In the genomic region with DNA sequence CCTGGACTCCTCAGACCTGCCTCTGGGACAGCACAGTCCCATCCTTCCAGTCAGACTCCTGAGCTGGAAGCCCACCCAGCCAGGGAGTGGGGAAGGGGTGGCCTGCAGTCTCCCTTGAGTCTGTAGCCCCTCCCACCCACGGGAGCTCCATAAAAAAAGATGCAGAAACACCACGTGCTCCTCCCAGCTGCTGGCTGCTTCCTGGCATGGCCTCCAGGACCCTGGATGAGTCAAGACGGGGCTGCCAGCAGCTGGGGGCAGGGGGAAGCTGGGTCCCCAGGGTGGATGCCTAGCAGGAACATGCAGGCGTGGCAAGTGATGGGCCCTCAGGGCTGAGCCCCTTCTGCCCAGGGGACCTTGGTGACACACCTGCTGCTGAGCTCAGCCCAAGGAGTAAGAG, we compare ENCODE assay signal across 8 cellular contexts.
DNase-seq lines count a peak whose midpoint lies in the region; ATAC-seq, FAIRE-seq and TF ChIP-seq lines count a peak whose summit lies in the region.
"Not testable (repeated sequence)": the region's sequence is repeated elsewhere in the genome, so short reads cannot be mapped to it uniquely, and the experiment has no call there.

No MANE protein-coding gene starts in this region.

- not testable (repeated sequence) for H3K9ac ChIP-seq in HepG2 (ENCODE audit: insufficient read depth, low read depth, low read length)

- TF ChIP-seq POLR2A in HepG2 (IDR thresholded peaks at IDR 0.05; ENCODE audit: insufficient read depth in 1 of 2, low read depth in 2 of 2, low read length in 2 of 2) = not testable (repeated sequence)

- intact Hi-C loops in HepG2 (cut with micrococcal nuclease; ENCODE audit: unreplicated experiment) = not testable (repeated sequence)

- TF ChIP-seq RAD21 in HepG2 (CRISPR knock-in tag; IDR thresholded peaks at IDR 0.05) = not testable (repeated sequence)

- not testable (repeated sequence) for TF ChIP-seq EP300 in HepG2 (IDR thresholded peaks at IDR 0.05; ENCODE audit: low read depth in 2 of 2, low read length in 2 of 2); HepG2 (CRISPR knock-in tag; IDR thresholded peaks at IDR 0.05; ENCODE audit: borderline replicate concordance)

- not testable (repeated sequence) for TF ChIP-seq CTCF in BE2C (IDR thresholded peaks at IDR 0.05; ENCODE audit: low read depth, low read length); astrocyte of the spinal cord (IDR thresholded peaks at IDR 0.05; ENCODE audit: low read depth, low read length); fibroblast of mammary gland (conservative IDR thresholded peaks at IDR 0.05; ENCODE audit: control insufficient read depth, insufficient read depth, low read depth, low read length); HepG2 (CRISPR knock-in tag; IDR thresholded peaks at IDR 0.05)

- not testable (repeated sequence) for H4K20me1 ChIP-seq in HepG2 (ENCODE audit: insufficient read depth, low read length)

- not testable (repeated sequence) for H3K27me3 ChIP-seq in BE2C; HepG2 (ENCODE audit: control insufficient read depth in 1 of 2, insufficient read depth in 2 of 2, low read length in 2 of 2)

- not testable (repeated sequence) for H3K36me3 ChIP-seq in BE2C; HepG2 (replicated peaks in 1 of 2; ENCODE audit: control insufficient read depth in 1 of 2, insufficient read depth in 2 of 2, low read length in 2 of 2)

- not testable (repeated sequence) for H3K79me2 ChIP-seq in HepG2 (ENCODE audit: insufficient read depth, low read length)

- H3K27ac ChIP-seq in HepG2 (ENCODE audit: extremely low read length, insufficient read depth, low read length) = not testable (repeated sequence)

- CTCF ChIA-PET in HepG2 (lab: Yijun Ruan, JAX; ENCODE audit: low intra/inter-chr PET ratio, low total read pairs) = not testable (repeated sequence)

- H3K4me1 ChIP-seq in BE2C = not testable (repeated sequence)
- H3K4me1 ChIP-seq in HepG2 (ENCODE audit: insufficient read depth, low read length) = peaks cover 58% of the 10 kb centered on the region

- not testable (repeated sequence) for H3K4me3 ChIP-seq in BE2C (ENCODE audit: low read depth, low read length); astrocyte of the spinal cord (ENCODE audit: low read depth, low read length); fibroblast of mammary gland (ENCODE audit: control insufficient read depth, low read depth, low read length); HepG2 (replicated peaks in 1 of 3; ENCODE audit: insufficient read depth in 1 of 3, low read depth in 2 of 3, low read length in 3 of 3)

- not testable (repeated sequence) for H2AFZ ChIP-seq in HepG2 (ENCODE audit: low read length)

- not testable (repeated sequence) for BruUV-seq in HepG2 (replicated peaks; lab: Mats Ljungman, UMichigan)

- H3K4me2 ChIP-seq in HepG2 (ENCODE audit: low read depth, low read length) = not testable (repeated sequence)

- FAIRE-seq in HepG2 (lab: Jason Lieb, UNC) = not testable (repeated sequence)

- peak; percentile 73 for DNase-seq in BE2C
- peak; percentile 29 for DNase-seq in EH (ENCODE audit: low read depth)
- peak; percentile 52 for DNase-seq in LHCN-M2 (ENCODE audit: low read depth)
- peak; percentile 3 for DNase-seq in NCI-H2227 (lab: John Stamatoyannopoulos, UW; ENCODE audit: unreplicated experiment)
- peak; percentile 4 for DNase-seq in astrocyte of the spinal cord (ENCODE audit: low read depth, low spot score)
- peak; percentile 14 for DNase-seq in fibroblast of mammary gland (ENCODE audit: low read depth)
- not testable (repeated sequence) for DNase-seq in HepG2 (ENCODE audit: low spot score)
- peak; percentile 43 for DNase-seq in retina

- not testable (repeated sequence) for ATAC-seq in HepG2

- in situ Hi-C loops in astrocyte of the spinal cord (cut with HindIII; ENCODE audit: low sequenced_read_pairs); HepG2 (cut with HindIII; ENCODE audit: extremely low pct_ligation_motif_present, low pct_unique_long_range_greater_than_20kb): not testable (repeated sequence)

- H3K9me3 ChIP-seq in BE2C; HepG2 (ENCODE audit: low read length): not testable (repeated sequence)

- POLR2A ChIA-PET in HepG2 (lab: Yijun Ruan, JAX) = not testable (repeated sequence)

- WGBS in HepG2 (ENCODE audit: low lambda C conversion rate) = 40% methylated on average over 1 of the region's 4 CpGs

TF ChIP-seq in HepG2, 621 proteins besides CTCF, POLR2A, EP300 and RAD21:
- TF ChIP-seq, protein P1, sequence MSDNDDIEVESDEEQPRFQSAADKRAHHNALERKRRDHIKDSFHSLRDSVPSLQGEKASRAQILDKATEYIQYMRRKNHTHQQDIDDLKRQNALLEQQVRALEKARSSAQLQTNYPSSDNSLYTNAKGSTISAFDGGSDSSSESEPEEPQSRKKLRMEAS (IDR thresholded peaks at IDR 0.05) = 0 out of 2 replicates have a peak, but pooled peaks have one; percentile 12
- TF ChIP-seq, protein P2, sequence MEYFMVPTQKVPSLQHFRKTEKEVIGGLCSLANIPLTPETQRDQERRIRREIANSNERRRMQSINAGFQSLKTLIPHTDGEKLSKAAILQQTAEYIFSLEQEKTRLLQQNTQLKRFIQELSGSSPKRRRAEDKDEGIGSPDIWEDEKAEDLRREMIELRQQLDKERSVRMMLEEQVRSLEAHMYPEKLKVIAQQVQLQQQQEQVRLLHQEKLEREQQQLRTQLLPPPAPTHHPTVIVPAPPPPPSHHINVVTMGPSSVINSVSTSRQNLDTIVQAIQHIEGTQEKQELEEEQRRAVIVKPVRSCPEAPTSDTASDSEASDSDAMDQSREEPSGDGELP (IDR thresholded peaks at IDR 0.05; ENCODE audit: borderline replicate concordance, low read depth) = 0 out of 2 replicates have a peak, but pooled peaks have one; percentile 16
